ENCODE assay signal across 18 cellular contexts in the genomic region with DNA sequence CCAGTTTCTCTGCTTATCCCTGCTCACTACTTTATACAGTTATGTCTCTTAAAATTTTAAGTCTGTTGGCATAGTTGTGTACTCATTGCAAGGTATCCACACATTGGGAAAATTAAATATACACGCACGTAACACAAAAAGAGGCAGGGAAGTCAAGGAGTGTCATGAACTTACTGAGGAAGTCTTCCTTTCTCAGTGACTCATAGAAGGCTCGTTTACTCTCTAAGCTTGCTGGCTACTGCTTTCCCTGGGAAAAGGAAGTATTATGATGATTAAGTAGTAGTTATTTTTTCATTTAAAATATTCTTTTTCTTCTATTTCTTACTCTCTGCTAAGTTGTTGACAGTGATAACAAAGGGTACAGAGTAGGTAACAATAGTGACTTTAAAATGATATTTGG.
DNase-seq lines count a peak whose midpoint lies in the region; ATAC-seq and TF ChIP-seq lines count a peak whose summit lies in the region.
"Had no signal": no experiment of that assay in that cellular context is flagged by ENCODE, and none has a peak within 500 bp of the region (broad histone marks: within the 10 kb centered on the region; RNA-seq: fewer than 3 reads in every experiment).

No MANE protein-coding gene starts in this region.

- H3K9me1 ChIP-seq in IMR-90 (ENCODE audit: insufficient read depth, low read length): no peaks in the 10 kb centered on the region; the same call in 1 of the 2 replicates

- H3K9me3 Mint-ChIP-seq in natural killer cell treated with Interleukin-12 subunit alpha and Interleukin-12 subunit beta and Interleukin-15 and Interleukin-18, amount 100 ng/mL, for 72 hours: peaks cover 3% of the 10 kb centered on the region
- H3K9me3 Mint-ChIP-seq: activated T-helper 17 cell treated with anti-CD3 and anti-CD28 coated beads, Interleukin-2, amount 50 U/mL, for 72 hours had no signal

- BruUV-seq in IMR-90 (replicated peaks; lab: Mats Ljungman, UMichigan) (no TSS peak), mammary epithelial cell (replicated peaks; lab: Mats Ljungman, UMichigan) (no TSS peak)

- H3K27ac Mint-ChIP-seq in natural killer cell treated with Interleukin-12 subunit alpha and Interleukin-12 subunit beta and Interleukin-15 and Interleukin-18, amount 100 ng/mL, for 72 hours: no peak overlapping the region
- H3K27ac Mint-ChIP-seq: activated T-helper 17 cell treated with anti-CD3 and anti-CD28 coated beads, Interleukin-2, amount 50 U/mL, for 72 hours had no signal

- no peak overlapping the region for H2BK120ac ChIP-seq in IMR-90 (ENCODE audit: low read depth, low read length)

- H3K23ac ChIP-seq in IMR-90 (ENCODE audit: low read depth, low read length): no peak overlapping the region

- peak; percentile 44 for DNase-seq in ACHN
- DNase-seq in IMR-90: peak; percentile 83
- DNase-seq in mammary epithelial cell: peak; percentile 31
- peak; percentile 39 for DNase-seq in kidney epithelial cell (ENCODE audit: low read depth)
- DNase-seq in natural killer cell treated with Interleukin-12 subunit alpha and Interleukin-12 subunit beta and Interleukin-15 and Interleukin-18, amount 100 ng/mL, for 72 hours (ENCODE audit: low spot score): no peak
- no peak for DNase-seq in stimulated activated naive CD4-positive, alpha-beta T cell (lab: John Stamatoyannopoulos, UW)
- DNase-seq: activated CD4-positive, alpha-beta T cell treated with anti-CD3 and anti-CD28 coated beads, Interleukin-2, amount 50 U/mL, for 1 hour; AML-193; cerebellar nuclear complex; DMS53; glutamatergic neuron; Karpas-422; NCI-H2171 treated with DMSO at 0.1 percent for 48 hours; upper lobe of left lung had no signal

- no peak for TF ChIP-seq POLR2A in IMR-90 (IDR thresholded peaks at IDR 0.05; ENCODE audit: low read depth, low read length)

- H2AFZ ChIP-seq in IMR-90 (replicated peaks; ENCODE audit: low read length, poor library complexity) (no peak overlapping the region), mammary epithelial cell (ENCODE audit: low read depth, low read length) (no peak overlapping the region)

- H4K20me1 ChIP-seq in IMR-90 (ENCODE audit: insufficient read depth, low read length) (no peaks in the 10 kb centered on the region), mammary epithelial cell (ENCODE audit: insufficient read depth, low read length) (no peaks in the 10 kb centered on the region)

- H2BK15ac ChIP-seq in IMR-90 (ENCODE audit: low read depth, low read length): no peak overlapping the region

- H3K27me3 ChIP-seq in IMR-90 (ENCODE audit: control insufficient read depth, insufficient read depth, low read length) (no peaks in the 10 kb centered on the region), mammary epithelial cell (ENCODE audit: insufficient read depth, low read length) (no peaks in the 10 kb centered on the region), kidney epithelial cell (ENCODE audit: control insufficient read depth, insufficient read depth, low read length) (no peaks in the 10 kb centered on the region)
- H3K27me3 ChIP-seq: upper lobe of left lung had no signal

- CTCF ChIA-PET in IMR-90 (lab: Yijun Ruan, JAX) (no interaction called here), mammary epithelial cell (lab: Charles Lee; ENCODE audit: low non-redundant PET) (no interaction called here)

- TF ChIP-seq RAD21 in IMR-90 (IDR thresholded peaks at IDR 0.05; ENCODE audit: low read length): no peak

- dilution Hi-C loops in IMR-90 (cut with HindIII; ENCODE audit: low sequenced_read_pairs, unreplicated experiment) (no loop called here), mammary epithelial cell (cut with HindIII; ENCODE audit: low sequenced_read_pairs) (no loop called here)

- H4K91ac ChIP-seq in IMR-90 (ENCODE audit: insufficient read depth, low read depth, low read length): no peak overlapping the region

- H3K9ac ChIP-seq in IMR-90 (ENCODE audit: low read depth, low read length) (no peak overlapping the region), mammary epithelial cell (ENCODE audit: insufficient read depth, low read length) (no peak overlapping the region)

- no peaks in the 10 kb centered on the region for H3K4me1 Mint-ChIP-seq in natural killer cell treated with Interleukin-12 subunit alpha and Interleukin-12 subunit beta and Interleukin-15 and Interleukin-18, amount 100 ng/mL, for 72 hours (ENCODE audit: low read depth in 2 of 2)
- H3K4me1 Mint-ChIP-seq: activated T-helper 17 cell treated with anti-CD3 and anti-CD28 coated beads, Interleukin-2, amount 50 U/mL, for 72 hours had no signal

- POLR2A ChIA-PET in IMR-90 (lab: Charles Lee; ENCODE audit: unreplicated experiment): no interaction called here

- H3K79me2 ChIP-seq in mammary epithelial cell (ENCODE audit: insufficient read depth, low read length): peaks cover 16% of the 10 kb centered on the region

- in situ Hi-C loops in ACHN (cut with HindIII; ENCODE audit: low pct_ligation_motif_present, low pct_unique_long_range_greater_than_20kb, low sequenced_read_pairs) (no loop called here), IMR-90 (cut with MboI; ENCODE audit: low sequenced_read_pairs) (no loop called here), mammary epithelial cell (cut with MboI; ENCODE audit: low sequenced_read_pairs in 2 of 2) (no loop called here)

- H3K4me1 ChIP-seq in IMR-90 (ENCODE audit: control insufficient read depth, insufficient read depth, low read length) (peaks cover 4% of the 10 kb centered on the region), mammary epithelial cell (ENCODE audit: insufficient read depth, low read length) (peaks cover 7% of the 10 kb centered on the region)

- no peaks in the 10 kb centered on the region for H3K36me3 Mint-ChIP-seq in natural killer cell treated with Interleukin-12 subunit alpha and Interleukin-12 subunit beta and Interleukin-15 and Interleukin-18, amount 100 ng/mL, for 72 hours

- no peak overlapping the region for H2AK5ac ChIP-seq in IMR-90 (ENCODE audit: low read depth, low read length)

- peaks cover 7% of the 10 kb centered on the region for H3K9me3 ChIP-seq in IMR-90 (ENCODE audit: control insufficient read depth, insufficient read depth, low read length)
- H3K9me3 ChIP-seq in mammary epithelial cell (replicated peaks; ENCODE audit: insufficient read depth, low read length): no peaks in the 10 kb centered on the region

- H4K5ac ChIP-seq in IMR-90 (ENCODE audit: low read depth, low read length): no peak overlapping the region

- H3K4me3 ChIP-seq in IMR-90 (ENCODE audit: insufficient read depth, low read depth, low read length) (no peak overlapping the region), mammary epithelial cell (replicated peaks in 1 of 3; ENCODE audit: insufficient read depth in 1 of 3, low read depth in 2 of 3, low read length in 3 of 3) (no peak overlapping the region), kidney epithelial cell (ENCODE audit: low read depth, low read length) (no peak overlapping the region)
- H3K4me3 ChIP-seq: upper lobe of left lung had no signal

- TF ChIP-seq CTCF in IMR-90 (conservative IDR thresholded peaks at IDR 0.05; ENCODE audit: low read depth, low read length) (no peak), mammary epithelial cell (conservative IDR thresholded peaks at IDR 0.05 in 1 of 2, IDR thresholded peaks at IDR 0.05 in 1 of 2; ENCODE audit: extremely low read depth in 1 of 2, insufficient read depth in 1 of 2, low read depth in 1 of 2, low read length in 2 of 2) (no peak), kidney epithelial cell (IDR thresholded peaks at IDR 0.05; ENCODE audit: insufficient read depth, low read length, poor library complexity, severe bottlenecking) (no peak)

- H3K56ac ChIP-seq in IMR-90 (ENCODE audit: extremely low read depth, insufficient read depth, low read length): no peak overlapping the region

- no peak overlapping the region for H2BK5ac ChIP-seq in IMR-90 (ENCODE audit: low read depth, low read length, poor library complexity, severe bottlenecking)

- H3K18ac ChIP-seq in IMR-90 (ENCODE audit: low read depth, low read length): no peak overlapping the region

- peaks cover 0 to 3% of the 10 kb centered on the region in 2 donors for H3K27me3 Mint-ChIP-seq in natural killer cell treated with Interleukin-12 subunit alpha and Interleukin-12 subunit beta and Interleukin-15 and Interleukin-18, amount 100 ng/mL, for 72 hours
- H3K27me3 Mint-ChIP-seq: activated T-helper 17 cell treated with anti-CD3 and anti-CD28 coated beads, Interleukin-2, amount 50 U/mL, for 72 hours had no signal

- intact Hi-C loops in IMR-90 (cut with micrococcal nuclease): no loop called here
- intact Hi-C loops in mammary epithelial cell (cut with micrococcal nuclease): no loop called here

- 0 out of 2 replicates have a peak, but pooled peaks cover 2% of the 10 kb centered on the region for H3K36me3 ChIP-seq in IMR-90 (ENCODE audit: control insufficient read depth, insufficient read depth, low read length)
- H3K36me3 ChIP-seq in mammary epithelial cell (ENCODE audit: insufficient read depth, low read length): no peaks in the 10 kb centered on the region
- no peaks in the 10 kb centered on the region for H3K36me3 ChIP-seq in kidney epithelial cell (ENCODE audit: control insufficient read depth, insufficient read depth, low read length)
- H3K36me3 ChIP-seq: upper lobe of left lung had no signal

- no peak overlapping the region for H2AK9ac ChIP-seq in IMR-90 (replicated peaks; ENCODE audit: low read depth, low read length, poor library complexity)

- no peak overlapping the region for H3K14ac ChIP-seq in IMR-90 (replicated peaks; ENCODE audit: low read depth, low read length)

- no peak overlapping the region for H4K8ac ChIP-seq in IMR-90 (ENCODE audit: low read depth in 2 of 2, low read length in 2 of 2)

- no CpG with 5 or more reads among the region's 3 CpGs for whole genome bisulfite sequencing in IMR-90 (ENCODE audit: extremely low coverage in 2 of 2, insufficient read length in 1 of 2), 2 experiments
- 50% methylated on average over 3 of the region's 3 CpGs for WGBS in mammary epithelial cell (ENCODE audit: low coverage, missing lambda C conversion rate)

- no peak overlapping the region for H3K4me3 Mint-ChIP-seq in natural killer cell treated with Interleukin-12 subunit alpha and Interleukin-12 subunit beta and Interleukin-15 and Interleukin-18, amount 100 ng/mL, for 72 hours
- H3K4me3 Mint-ChIP-seq: activated T-helper 17 cell treated with anti-CD3 and anti-CD28 coated beads, Interleukin-2, amount 50 U/mL, for 72 hours had no signal

- H3K79me1 ChIP-seq in IMR-90 (ENCODE audit: low read depth in 1 of 2, low read length in 2 of 2): peaks cover 0 to 13% of the 10 kb centered on the region in 2 experiments; a peak in 2 of 4 replicates

- H3K4me2 ChIP-seq in IMR-90 (ENCODE audit: low read depth, low read length) (no peak overlapping the region), mammary epithelial cell (ENCODE audit: insufficient read depth, low read depth, low read length) (peak overlapping the region; percentile 39)

- no peak overlapping the region for H3K4ac ChIP-seq in IMR-90 (ENCODE audit: low read depth, low read length)

- H2BK20ac ChIP-seq in IMR-90 (ENCODE audit: low read depth, low read length): no peak overlapping the region

- ATAC-seq in IMR-90 (ENCODE audit: low read depth) (peak; percentile 85), GM21786 (IDR thresholded peaks at IDR 0.05; ENCODE audit: unreplicated experiment) (no peak)
- ATAC-seq in natural killer cell treated with Interleukin-12 subunit alpha and Interleukin-12 subunit beta and Interleukin-15 and Interleukin-18, amount 100 ng/mL, for 72 hours: no peak
- no peak for ATAC-seq in activated CD4-positive, CD25-positive, alpha-beta regulatory T cell treated with anti-CD3 and anti-CD28 coated beads, Interleukin-2, amount 50 U/mL, for 24 hours
- ATAC-seq: activated T-helper 17 cell treated with anti-CD3 and anti-CD28 coated beads, Interleukin-2, amount 50 U/mL, for 72 hours; left lobe of liver had no signal

- H3K27ac ChIP-seq in IMR-90 (ENCODE audit: insufficient read depth, low read length): no peak overlapping the region
- H3K27ac ChIP-seq in mammary epithelial cell (ENCODE audit: insufficient read depth, low read depth, low read length): no peak overlapping the region
- H3K27ac ChIP-seq: upper lobe of left lung had no signal

Comparison
In these comparisons a context has a peak if more than half of its experiments do, and no peak if none do; other contexts are left out.
1. DNase-seq: peak in ACHN (single experiment), IMR-90 (single experiment), mammary epithelial cell (single experiment) and kidney epithelial cell (single experiment); none in natural killer cell treated with Interleukin-12 subunit alpha and Interleukin-12 subunit beta and Interleukin-15 and Interleukin-18, amount 100 ng/mL, for 72 hours (single experiment) and stimulated activated naive CD4-positive, alpha-beta T cell (0 of 6).